10 cellular contexts compared by ENCODE assay signal in the genomic region with DNA sequence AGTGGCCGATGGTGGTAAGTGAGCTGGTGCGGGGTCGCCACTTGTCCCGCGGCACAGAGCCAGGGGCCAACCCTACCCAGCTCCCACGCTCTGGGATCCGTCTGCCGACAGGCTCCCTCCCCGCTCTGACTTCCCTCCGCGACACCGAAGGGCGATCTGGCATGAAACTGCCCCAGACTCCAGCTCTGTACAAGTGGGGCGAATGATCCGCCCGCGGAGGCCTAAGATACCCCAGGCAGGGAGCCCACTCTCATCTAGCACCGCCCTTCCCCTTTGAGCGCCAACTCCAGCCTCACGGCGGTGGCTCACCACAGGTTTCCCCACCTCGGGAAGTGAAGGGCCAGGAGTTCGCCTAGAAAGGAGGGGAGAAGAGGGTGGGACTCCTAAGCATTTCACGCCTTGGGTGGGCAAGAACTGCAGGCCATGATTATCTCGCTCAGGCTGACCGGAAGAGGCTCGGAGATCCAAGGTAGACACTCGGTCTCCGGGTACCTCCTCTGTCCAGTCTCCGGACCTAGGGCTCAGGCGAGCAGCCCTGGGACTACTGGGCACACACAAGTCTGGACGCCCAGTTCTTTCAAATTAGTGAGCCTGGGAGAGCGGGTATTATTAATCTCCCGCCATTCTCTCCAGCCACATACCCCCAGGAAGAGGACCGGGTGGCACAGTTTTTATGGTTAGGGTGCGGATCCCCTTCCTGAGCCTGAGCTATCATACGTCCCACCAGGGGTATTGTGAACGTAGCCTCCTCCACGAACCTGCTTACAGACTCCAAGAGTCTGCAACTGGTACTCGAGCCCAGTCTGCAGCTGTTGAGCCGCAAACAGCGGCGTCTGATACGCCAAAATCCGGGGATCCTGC. TPM values are rescaled to one million over a fixed set of nuclear protein-coding genes. Genes with fewer than 3 reads are reported as not detected.
DNase-seq lines count a peak whose midpoint lies in the region; ATAC-seq and TF ChIP-seq lines count a peak whose summit lies in the region.
"Had no signal": no experiment of that assay in that cellular context is flagged by ENCODE, and none has a peak within 500 bp of the region (broad histone marks: within the 10 kb centered on the region; RNA-seq: fewer than 3 reads in every experiment).

No MANE protein-coding gene starts in this region.

- H3K4me1 ChIP-seq in Panc1 (ENCODE audit: control insufficient read depth, insufficient read depth, low read length) (peaks cover 9% of the 10 kb centered on the region), prostate gland (replicated peaks) (peaks cover 12% of the 10 kb centered on the region)

- CTCF ChIA-PET in Panc1 (lab: Charles Lee) = interaction anchor here (0.6 to 2.6 kb wide), 5 partner anchors 10 to 256 kb away, joined by 4 to 10 read pairs (median 7); no protein-coding TSS in a partner anchor

- H3K9me3 ChIP-seq in Panc1 (ENCODE audit: control insufficient read depth, insufficient read depth, low read depth, low read length) = no peaks in the 10 kb centered on the region
- H3K9me3 ChIP-seq in prostate gland = no peaks in the 10 kb centered on the region

- no TSS peak for BruUV-seq in Panc1 (replicated peaks; lab: Mats Ljungman, UMichigan)

- H3K27ac ChIP-seq in Panc1 (ENCODE audit: low read length) (no peak overlapping the region), prostate gland (no peak overlapping the region)

- no peak for TF ChIP-seq POLR2A in prostate gland (IDR thresholded peaks at IDR 0.05)
- no peak for TF ChIP-seq POLR2A in erythroblast (IDR thresholded peaks at IDR 0.05; ENCODE audit: low read length)

- no peaks in the 10 kb centered on the region for H3K36me3 ChIP-seq in GM06990 (ENCODE audit: control insufficient read depth, insufficient read depth, low read length)
- H3K36me3 ChIP-seq in Panc1 (ENCODE audit: control insufficient read depth, insufficient read depth, low read length) = no peaks in the 10 kb centered on the region
- H3K36me3 ChIP-seq in prostate gland = no peaks in the 10 kb centered on the region

- H3K27me3 ChIP-seq in GM06990 (replicated peaks; ENCODE audit: control insufficient read depth, insufficient read depth, low read length) (peaks cover 23% of the 10 kb centered on the region), Panc1 (ENCODE audit: control insufficient read depth, insufficient read depth, low read length) (peaks cover 16% of the 10 kb centered on the region), prostate gland (replicated peaks; ENCODE audit: insufficient read depth) (peaks cover 29% of the 10 kb centered on the region)

- intact Hi-C loops in Panc1 (cut with micrococcal nuclease; ENCODE audit: unreplicated experiment) = no loop called here
- intact Hi-C loops in prostate gland (cut with DNase I) = no loop called here

- ATAC-seq in Panc1 = peak; percentile 50

- TF ChIP-seq CTCF in GM06990 (IDR thresholded peaks at IDR 0.05; ENCODE audit: insufficient read depth, low read length, poor library complexity, severe bottlenecking) (peak; percentile 2), Panc1 (IDR thresholded peaks at IDR 0.05) (no peak), prostate gland (IDR thresholded peaks at IDR 0.05) (no peak)

- in situ Hi-C loops in Panc1 (cut with HindIII; ENCODE audit: low pct_unique_long_range_greater_than_20kb, low sequenced_read_pairs) = no loop called here

- peak overlapping the region; percentile 47 for H3K4me3 ChIP-seq in GM06990 (replicated peaks; ENCODE audit: low read depth, low read length)
- peak overlapping the region; percentile 25 to 39 for H3K4me3 ChIP-seq in Panc1 (ENCODE audit: low read depth in 2 of 2, low read length in 2 of 2)
- H3K4me3 ChIP-seq in prostate gland = peak overlapping the region; percentile 9 to 10

- DNase-seq in GM06990 (ENCODE audit: extremely low read depth, insufficient read length) = no peak
- no peak for DNase-seq in Panc1 (ENCODE audit: low read depth, low spot score)
- peak; percentile 37 for DNase-seq in epidermal melanocyte (ENCODE audit: insufficient read length, low spot score)
- DNase-seq in prostate gland (ENCODE audit: low spot score) = no peak
- DNase-seq in NK-92 (lab: John Stamatoyannopoulos, UW; ENCODE audit: unreplicated experiment) = no peak
- no peak for DNase-seq in SHP77 treated with DMSO at 0.1 percent for 48 hours (lab: John Stamatoyannopoulos, UW)
- no peak for DNase-seq in medulla oblongata (ENCODE audit: extremely low spot score)
- DNase-seq in erythroblast (lab: John Stamatoyannopoulos, UW) = no peak
- DNase-seq: NCI-H187 had no signal

- WGBS in prostate gland = 4% methylated on average over 41 of the region's 45 CpGs

- POLR2A ChIA-PET in Panc1 (lab: Charles Lee) = no interaction called here

RNA-seq across cellular contexts. Expression of a gene that starts 0.8 kb away (rescaled TPM):
- total RNA-seq in Panc1 (2021; ENCODE audit: unreplicated experiment) (not detected), prostate gland (not detected)
- not detected for polyA plus RNA-seq in Panc1 (2012; ENCODE audit: insufficient read length)
- total RNA-seq: myocyte had no signal

RNA-seq across cellular contexts. Expression of a gene that starts 7.4 kb away (rescaled TPM):
- total RNA-seq in Panc1 (2021; ENCODE audit: unreplicated experiment) (2.3 TPM), prostate gland (1 to 10 TPM in 1 of 2 donors, not detected in 1; 1.1 TPM)
- 3.1 TPM for polyA plus RNA-seq in Panc1 (2012; ENCODE audit: insufficient read length)

RNA-seq across cellular contexts. Expression of a gene that starts 20.2 kb away (rescaled TPM):
- total RNA-seq in Panc1 (2021; ENCODE audit: unreplicated experiment) (0.51 TPM), prostate gland (1 to 10 TPM in 1 of 2 donors, not detected in 1; 1.0 TPM)
- 0.30 TPM for polyA plus RNA-seq in Panc1 (2012; ENCODE audit: insufficient read length)

RNA-seq across cellular contexts. Expression of a gene that starts 21.7 kb away (rescaled TPM):
- total RNA-seq in Panc1 (2021; ENCODE audit: unreplicated experiment) (224 TPM), prostate gland (10 to 100 TPM; 87.6 to 92.4 TPM)
- 210 TPM for polyA plus RNA-seq in Panc1 (2012; ENCODE audit: insufficient read length)

RNA-seq across cellular contexts. Expression of a gene that starts 39.6 kb away (rescaled TPM):
- total RNA-seq in Panc1 (2021; ENCODE audit: unreplicated experiment) (57.3 TPM), prostate gland (10 to 100 TPM; 53.9 to 55.4 TPM)
- 55.5 TPM for polyA plus RNA-seq in Panc1 (2012; ENCODE audit: insufficient read length)
